Comparison of ENCODE assay signal across 9 cellular contexts in the genomic region with DNA sequence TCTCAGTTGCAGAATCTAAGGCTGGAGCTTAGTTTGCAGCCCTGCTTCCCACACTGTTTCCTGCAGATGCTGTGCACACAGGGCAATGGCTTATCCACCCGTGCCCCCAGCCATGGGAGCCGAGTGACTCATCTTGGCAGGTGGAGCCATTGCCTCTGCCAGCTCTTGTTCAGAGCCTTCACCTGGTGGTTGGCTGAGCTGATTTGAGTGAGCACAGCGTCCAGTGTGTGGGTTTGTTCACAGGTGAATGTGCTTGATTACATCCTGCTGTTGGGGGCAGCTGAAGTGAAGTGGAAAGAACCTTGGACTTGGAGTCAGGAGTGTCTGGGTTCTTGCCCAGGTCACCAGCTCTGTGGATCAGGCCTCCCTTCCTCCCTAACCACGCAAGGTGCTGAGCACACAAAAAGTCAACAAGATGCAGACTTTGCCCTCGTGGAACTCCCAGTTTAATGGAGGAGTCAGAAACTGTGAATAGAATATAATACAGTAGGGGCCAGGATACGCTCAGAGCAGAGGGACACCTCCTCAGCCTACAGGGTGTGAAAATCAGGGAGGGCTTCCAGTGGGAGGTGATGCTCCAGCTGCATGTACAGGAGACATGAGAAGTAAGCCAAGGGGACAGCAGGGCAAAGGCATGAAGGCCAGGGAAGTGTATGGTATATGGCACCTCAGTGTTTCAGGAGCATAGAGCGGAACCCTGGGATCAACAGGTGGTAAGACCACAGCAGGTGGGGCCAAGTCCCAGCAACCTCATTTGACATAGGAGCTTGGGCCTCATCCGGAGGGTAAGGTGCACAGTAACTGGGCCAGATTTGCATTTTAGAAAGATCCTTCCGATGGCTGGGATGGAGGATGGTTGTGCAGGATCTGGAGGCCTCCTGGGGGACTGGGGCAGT. TPM values are rescaled to one million over a fixed set of nuclear protein-coding genes. Genes with fewer than 3 reads are reported as not detected.
DNase-seq lines count a peak whose midpoint lies in the region; TF ChIP-seq lines count a peak whose summit lies in the region.
"Had no signal": no experiment of that assay in that cellular context is flagged by ENCODE, and none has a peak within 500 bp of the region (broad histone marks: within the 10 kb centered on the region; RNA-seq: fewer than 3 reads in every experiment).

No MANE protein-coding gene starts in this region.

- POLR2A ChIA-PET in CD4-positive, alpha-beta memory T cell (lab: Charles Lee; ENCODE audit: partially characterized antibody), result no interaction called here

- peaks cover 0 to 8% of the 10 kb centered on the region in 2 donors for H3K36me3 ChIP-seq in duodenal mucosa (ENCODE audit: control insufficient read depth in 1 of 2, insufficient read depth in 2 of 2, low read length in 2 of 2)
- no peaks in the 10 kb centered on the region for H3K36me3 ChIP-seq in CD4-positive, alpha-beta memory T cell (ENCODE audit: insufficient read depth, low read length)

- peak overlapping the region; percentile 36 to 44 for H3K4me3 ChIP-seq in duodenal mucosa (ENCODE audit: low read depth in 1 of 2, low read length in 2 of 2)
- no peak overlapping the region for H3K4me3 ChIP-seq in CD4-positive, alpha-beta memory T cell (ENCODE audit: low read length in 2 of 2)

- DNase-seq in NCI-H2107 treated with DMSO at 0.1 percent for 48 hours (lab: John Stamatoyannopoulos, UW; ENCODE audit: unreplicated experiment) (peak; percentile 38), mesothelial cell of epicardium (ENCODE audit: low spot score in 2 of 2, unreplicated experiment in 2 of 2) (no peak), NCI-H748 (lab: John Stamatoyannopoulos, UW; ENCODE audit: unreplicated experiment) (no peak), posterior vena cava (ENCODE audit: low spot score) (no peak)
- no peak for DNase-seq in CD4-positive, alpha-beta memory T cell
- no peak for DNase-seq in activated CD8-positive, alpha-beta memory T cell treated with anti-CD3 and anti-CD28 coated beads for 24 hours
- DNase-seq: activated naive CD4-positive, alpha-beta T cell treated with anti-CD3 and anti-CD28 coated beads for 36 hours had no signal

- peak overlapping the region; percentile 98 for H3K27ac Mint-ChIP-seq in mesothelial cell of epicardium
- H3K27ac Mint-ChIP-seq in CD4-positive, alpha-beta memory T cell, result no peak overlapping the region
- H3K27ac Mint-ChIP-seq: activated naive CD4-positive, alpha-beta T cell treated with anti-CD3 and anti-CD28 coated beads for 36 hours had no signal

- H3K27me3 ChIP-seq in duodenal mucosa (ENCODE audit: control insufficient read depth in 1 of 2, insufficient read depth in 2 of 2, low read length in 2 of 2), result no peaks in the 10 kb centered on the region
- H3K27me3 ChIP-seq in CD4-positive, alpha-beta memory T cell (ENCODE audit: insufficient read depth, low read length), result no peaks in the 10 kb centered on the region

- H3K9me3 ChIP-seq in duodenal mucosa (ENCODE audit: control insufficient read depth in 1 of 2, low read length in 2 of 2), result no peaks in the 10 kb centered on the region
- H3K9me3 ChIP-seq in CD4-positive, alpha-beta memory T cell (ENCODE audit: control insufficient read depth in 1 of 2, low read length in 2 of 2), result no peaks in the 10 kb centered on the region

- H3K4me1 Mint-ChIP-seq in mesothelial cell of epicardium, result peaks cover 64% of the 10 kb centered on the region
- H3K4me1 Mint-ChIP-seq in CD4-positive, alpha-beta memory T cell, result no peaks in the 10 kb centered on the region

- peak overlapping the region; percentile 9 to 48 for H3K9ac ChIP-seq in duodenal mucosa (ENCODE audit: low read depth in 1 of 2, low read length in 2 of 2)

- H3K4me3 Mint-ChIP-seq in mesothelial cell of epicardium, result no peak overlapping the region
- H3K4me3 Mint-ChIP-seq in CD4-positive, alpha-beta memory T cell, result no peak overlapping the region
- H3K4me3 Mint-ChIP-seq: activated naive CD4-positive, alpha-beta T cell treated with anti-CD3 and anti-CD28 coated beads for 36 hours had no signal

- no peaks in the 10 kb centered on the region for H3K9me3 Mint-ChIP-seq in mesothelial cell of epicardium
- H3K9me3 Mint-ChIP-seq in CD4-positive, alpha-beta memory T cell, result no peaks in the 10 kb centered on the region
- H3K9me3 Mint-ChIP-seq: activated naive CD4-positive, alpha-beta T cell treated with anti-CD3 and anti-CD28 coated beads for 36 hours had no signal

- intact Hi-C loops in CD4-positive, alpha-beta memory T cell (cut with micrococcal nuclease), result no loop called here
- intact Hi-C loops in posterior vena cava (cut with DNase I), result no loop called here

- no peak for TF ChIP-seq CTCF in 22Rv1 (IDR thresholded peaks at IDR 0.05)
- no peak for TF ChIP-seq CTCF in mesothelial cell of epicardium (IDR thresholded peaks at IDR 0.05; ENCODE audit: unreplicated experiment)

- CTCF ChIA-PET in CD4-positive, alpha-beta memory T cell (lab: Charles Lee; ENCODE audit: partially characterized antibody), result interaction anchor here (1.8 kb wide), 1 partner anchor 142 kb away, joined by 5 read pairs; no protein-coding TSS in a partner anchor

- no peaks in the 10 kb centered on the region for H3K27me3 Mint-ChIP-seq in mesothelial cell of epicardium (ENCODE audit: low read depth)
- no peaks in the 10 kb centered on the region for H3K27me3 Mint-ChIP-seq in CD4-positive, alpha-beta memory T cell

- H3K4me1 ChIP-seq in duodenal mucosa (ENCODE audit: control insufficient read depth in 1 of 2, insufficient read depth in 2 of 2, low read length in 2 of 2), result peaks cover 65 to 78% of the 10 kb centered on the region in 2 donors
- no peaks in the 10 kb centered on the region for H3K4me1 ChIP-seq in CD4-positive, alpha-beta memory T cell (ENCODE audit: insufficient read depth, low read length)

- H3K36me3 Mint-ChIP-seq in mesothelial cell of epicardium, result peaks cover 12% of the 10 kb centered on the region
- no peaks in the 10 kb centered on the region for H3K36me3 Mint-ChIP-seq in CD4-positive, alpha-beta memory T cell

- H3K27ac ChIP-seq in 22Rv1 (peak overlapping the region; percentile 37; the same call in 1 of the 2 replicates), duodenal mucosa (ENCODE audit: low read depth, low read length) (peak overlapping the region; percentile 49)
- H3K27ac ChIP-seq in CD4-positive, alpha-beta memory T cell (ENCODE audit: low read depth, low read length), result no peak overlapping the region

RNA-seq across cellular contexts. Expression of a gene that starts 22.8 kb away (rescaled TPM):
- total RNA-seq in mesothelial cell of epicardium, result 43.4 to 51.1 TPM (median 44.4 TPM) in 3 replicates
- under 1 TPM; 0.78 to 0.79 TPM for total RNA-seq in CD4-positive, alpha-beta memory T cell
- under 1 TPM in 1 of 2 donors, not detected in 1; 0.20 TPM for polyA plus RNA-seq in CD4-positive, alpha-beta memory T cell
- 10 to 100 TPM; 44.2 to 54.8 TPM for total RNA-seq in posterior vena cava

Comparison
In these comparisons a context has a peak if more than half of its experiments do, and no peak if none do; other contexts are left out.
1. H3K4me3 ChIP-seq: peak in duodenal mucosa (2 of 2); none in CD4-positive, alpha-beta memory T cell (0 of 2).
2. RNA of a gene that starts 22.8 kb away (total RNA-seq): 44.2 to 54.8 TPM in posterior vena cava and 43.4 to 51.1 TPM in mesothelial cell of epicardium; 0.78 to 0.79 TPM in CD4-positive, alpha-beta memory T cell; every median in the first group is over 10 times any median in the second.